Comparison of ENCODE assay signal across 19 cellular contexts in the genomic region with DNA sequence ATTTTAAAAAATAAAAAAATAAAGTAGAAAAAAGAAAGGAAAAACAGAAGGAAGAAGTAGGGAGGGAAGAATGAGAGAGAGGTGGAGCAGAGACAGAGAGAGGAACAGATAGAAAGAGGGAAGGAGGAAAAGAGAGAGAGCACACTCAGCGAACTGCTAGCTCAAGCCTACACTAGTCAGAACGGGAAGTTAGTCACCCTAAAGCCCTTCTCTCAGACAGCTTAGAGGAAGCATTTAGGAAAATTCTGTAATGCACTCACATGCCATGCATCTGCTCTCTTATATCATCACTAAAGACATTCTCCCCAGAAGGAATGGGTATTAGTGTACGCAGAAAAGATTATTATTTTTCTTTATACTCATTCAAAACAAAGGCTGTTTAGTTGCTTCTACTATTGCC.
"Had no signal": no experiment of that assay in that cellular context is flagged by ENCODE, and none has a peak within 500 bp of the region (broad histone marks: within the 10 kb centered on the region; RNA-seq: fewer than 3 reads in every experiment).

No MANE protein-coding gene starts in this region.

- H3K27ac ChIP-seq: coronary artery, lower lobe of right lung, ovary, psoas muscle, stomach had no signal

- ATAC-seq: activated CD8-positive, alpha-beta T cell treated with anti-CD3 and anti-CD28 coated beads, Interleukin-2, amount 10 ng/mL, durations not matched to agents 7 days and 5 days; activated naive CD8-positive, alpha-beta T cell treated with anti-CD3 and anti-CD28 coated beads, Interleukin-2, amount 50 U/mL, for 24 hours; lower lobe of right lung; natural killer cell; psoas muscle; right cardiac atrium had no signal

- H3K4me3 ChIP-seq: coronary artery, lower lobe of right lung, ovary, psoas muscle, stomach had no signal

- H3K9me3 ChIP-seq: lower lobe of right lung, ovary, psoas muscle, stomach had no signal

- H3K36me3 ChIP-seq: lower lobe of right lung, ovary, stomach had no signal

- DNase-seq: activated CD4-positive, alpha-beta T cell treated with anti-CD3 and anti-CD28 coated beads, Interleukin-2, amount 10 ng/mL, durations not matched to agents 7 days and 5 days; activated CD8-positive, alpha-beta T cell treated with anti-CD3 and anti-CD28 coated beads, Interleukin-2, amount 10 ng/mL, durations not matched to agents 7 days and 5 days; activated naive CD4-positive, alpha-beta T cell treated with anti-CD3 and anti-CD28 coated beads for 36 hours; activated naive CD8-positive, alpha-beta T cell treated with anti-CD3 and anti-CD28 coated beads, Interleukin-2, amount 50 U/mL, for 24 hours; activated T-cell treated with anti-CD3 and anti-CD28 coated beads, Interleukin-2, amount 50 U/mL, for 24 hours; anterior cingulate cortex; lower lobe of right lung; natural killer cell; ovary; psoas muscle; right cardiac atrium; small intestine; stimulated activated CD4-positive, alpha-beta T cell treated with anti-CD3 and anti-CD28 coated beads, Interleukin-15, amount 100 ng/mL, for 24 hours; stimulated activated CD4-positive, alpha-beta T cell treated with anti-CD3 and anti-CD28 coated beads, Interleukin-4, amount 100 ng/mL, for 1 hour; stomach; T-helper 1 cell; T-helper 9 cell; trophoblast cell had no signal

- H3K27me3 ChIP-seq: ovary had no signal

- H3K4me1 ChIP-seq: lower lobe of right lung, psoas muscle, stomach had no signal
